ENCODE assay signal across 9 cellular contexts in genomic region chr11:67415501-67416304, GRCh38. TPM values are rescaled to one million over a fixed set of nuclear protein-coding genes. Genes with fewer than 3 reads are reported as not detected.
A peak's percentile ranks its signal among the peaks of the same experiment; 100 is the strongest.
DNase-seq lines count a peak whose midpoint lies in the region; ATAC-seq lines count a peak whose summit lies in the region.
"Had no signal": no experiment of that assay in that cellular context is flagged by ENCODE, and none has a peak within 500 bp of the region (broad histone marks: within the 10 kb centered on the region; RNA-seq: fewer than 3 reads in every experiment).

Gene CARNS1 (plus strand): TSS chr11:67415678. CDS start chr11:67416200, 522 bp downstream.

- DNase-seq in DMS 273 (lab: John Stamatoyannopoulos, UW; ENCODE audit: unreplicated experiment) (peak; percentile 34), DMS 273 treated with DMSO at 0.1 percent for 48 hours (lab: John Stamatoyannopoulos, UW) (no peak), dedifferentiated amniotic fluid mesenchymal stem cell (ENCODE audit: extremely low spot score) (no peak), sciatic nerve (ENCODE audit: low spot score) (no peak)
- peak in 1 of 2 donors; percentile 26 for DNase-seq in activated naive CD4-positive, alpha-beta T cell treated with anti-CD3 and anti-CD28 coated beads, Interleukin-2, amount 50 U/mL, for 72 hours (ENCODE audit: low spot score in 2 of 2)
- no peak for DNase-seq in stimulated activated naive B cell treated with anti-CD40 and anti-IgM and Interleukin-4, amounts not matched to agents 10 μg/mL and 1 μg/mL and 100 μg/mL, for 72 hours
- DNase-seq: 8988T had no signal

- H3K4me3 Mint-ChIP-seq in stimulated activated naive B cell treated with anti-CD40 and anti-IgM and Interleukin-4, amounts not matched to agents 10 μg/mL and 1 μg/mL and 100 μg/mL, for 72 hours = peak within 1 kb of the TSS; percentile 79 to 82

- no peaks in the 10 kb centered on the region for H3K27me3 Mint-ChIP-seq in stimulated activated naive B cell treated with anti-CD40 and anti-IgM and Interleukin-4, amounts not matched to agents 10 μg/mL and 1 μg/mL and 100 μg/mL, for 72 hours

- peak within 1 kb of the TSS; percentile 43 for H3K4me3 ChIP-seq in iPS-11a (ENCODE audit: low read depth, low read length)

- no peaks in the 10 kb centered on the region for H3K9me3 Mint-ChIP-seq in activated naive CD4-positive, alpha-beta T cell treated with anti-CD3 and anti-CD28 coated beads, Interleukin-2, amount 50 U/mL, for 72 hours
- no peaks in the 10 kb centered on the region for H3K9me3 Mint-ChIP-seq in stimulated activated naive B cell treated with anti-CD40 and anti-IgM and Interleukin-4, amounts not matched to agents 10 μg/mL and 1 μg/mL and 100 μg/mL, for 72 hours

- peaks cover 67 to 91% of the 10 kb centered on the region in 2 donors for H3K4me1 Mint-ChIP-seq in stimulated activated naive B cell treated with anti-CD40 and anti-IgM and Interleukin-4, amounts not matched to agents 10 μg/mL and 1 μg/mL and 100 μg/mL, for 72 hours

- peak in 1 of 2 donors; percentile 9 for ATAC-seq in activated naive CD4-positive, alpha-beta T cell treated with anti-CD3 and anti-CD28 coated beads, Interleukin-2, amount 50 U/mL, for 72 hours
- no peak for ATAC-seq in stimulated activated naive B cell treated with anti-CD40 and anti-IgM and Interleukin-4, amounts not matched to agents 10 μg/mL and 1 μg/mL and 100 μg/mL, for 72 hours (replicated peaks)
- no peak for ATAC-seq in GM18909 (IDR thresholded peaks at IDR 0.05; ENCODE audit: poor library complexity, unreplicated experiment)
- ATAC-seq in sciatic nerve = no peak

- H3K27ac Mint-ChIP-seq in activated naive CD4-positive, alpha-beta T cell treated with anti-CD3 and anti-CD28 coated beads, Interleukin-2, amount 50 U/mL, for 72 hours = peak within 1 kb of the TSS; percentile 40 to 53
- H3K27ac Mint-ChIP-seq in stimulated activated naive B cell treated with anti-CD40 and anti-IgM and Interleukin-4, amounts not matched to agents 10 μg/mL and 1 μg/mL and 100 μg/mL, for 72 hours = peak within 1 kb of the TSS; percentile 75

- intact Hi-C loops in sciatic nerve (cut with DNase I) = no loop called here

- no peaks in the 10 kb centered on the region for H3K36me3 Mint-ChIP-seq in activated naive CD4-positive, alpha-beta T cell treated with anti-CD3 and anti-CD28 coated beads, Interleukin-2, amount 50 U/mL, for 72 hours
- H3K36me3 Mint-ChIP-seq in stimulated activated naive B cell treated with anti-CD40 and anti-IgM and Interleukin-4, amounts not matched to agents 10 μg/mL and 1 μg/mL and 100 μg/mL, for 72 hours = no peaks in the 10 kb centered on the region

RNA-seq across cellular contexts. Expression of gene CARNS1, which starts in this region (rescaled TPM):
- 1 to 10 TPM; 1.4 to 4.5 TPM for total RNA-seq in activated naive CD4-positive, alpha-beta T cell treated with anti-CD3 and anti-CD28 coated beads, Interleukin-2, amount 50 U/mL, for 72 hours
- total RNA-seq in sciatic nerve = 8.4 TPM
